Comparison of ENCODE assay signal across 25 cellular contexts in genomic region chr3:179733797-179734196, GRCh38.
DNase-seq lines count a peak whose midpoint lies in the region; ATAC-seq and TF ChIP-seq lines count a peak whose summit lies in the region.
"Had no signal": no experiment of that assay in that cellular context is flagged by ENCODE, and none has a peak within 500 bp of the region (broad histone marks: within the 10 kb centered on the region; RNA-seq: fewer than 3 reads in every experiment).

No MANE protein-coding gene starts in this region.

- H3K9ac ChIP-seq in HCT116 (ENCODE audit: low read length) = no peak overlapping the region

- DNase-seq in Right ventricle myocardium superior (no peak), right atrium auricular region (ENCODE audit: low spot score) (no peak), HCT116 (ENCODE audit: low read depth, low spot score) (no peak), chondrocyte (ENCODE audit: low spot score) (no peak), putamen (ENCODE audit: low spot score) (peak; percentile 60), upper lobe of right lung (no peak)
- DNase-seq in activated naive CD4-positive, alpha-beta T cell treated with anti-CD3 and anti-CD28 coated beads, Interleukin-2, amount 10 ng/mL, durations not matched to agents 7 days and 5 days = no peak
- no peak for DNase-seq in stimulated activated CD4-positive, alpha-beta T cell treated with anti-CD3 and anti-CD28 coated beads, Interleukin-2, amount 100 ng/mL, for 48 hours
- DNase-seq: 8988T; BE2C; CD8-positive, alpha-beta memory T cell; DMS 273 treated with DMSO at 0.1 percent for 48 hours; DMS79 treated with DMSO at 0.1 percent for 48 hours; GOT3; Karpas-422; NCI-H1092; NCI-H1417 treated with DMSO at 0.1 percent for 48 hours; NCI-H1694 treated with DMSO at 0.1 percent for 48 hours; NCI-H2081; NCI-H2227 treated with DMSO at 0.1 percent for 48 hours; NCI-H526 treated with DMSO at 0.1 percent for 48 hours; SIG-M5 had no signal

- H3K9me3 Mint-ChIP-seq in chondrocyte (ENCODE audit: low read depth) = no peaks in the 10 kb centered on the region
- no peaks in the 10 kb centered on the region for H3K9me3 Mint-ChIP-seq in activated naive CD4-positive, alpha-beta T cell treated with anti-CD3 and anti-CD28 coated beads, Interleukin-2, amount 10 ng/mL, durations not matched to agents 7 days and 5 days
- H3K9me3 Mint-ChIP-seq: CD14-positive monocyte; CD8-positive, alpha-beta memory T cell had no signal

- no peak for TF ChIP-seq RAD21 in HCT116 (IDR thresholded peaks at IDR 0.05; ENCODE audit: low read depth)

- no peak for TF ChIP-seq POLR2A in HCT116 (IDR thresholded peaks at IDR 0.05; ENCODE audit: borderline replicate concordance, extremely low read depth, insufficient read depth, insufficient read length)

- H3K36me3 Mint-ChIP-seq in chondrocyte (ENCODE audit: low read depth) = peaks cover 14% of the 10 kb centered on the region
- peaks cover 5% of the 10 kb centered on the region for H3K36me3 Mint-ChIP-seq in activated naive CD4-positive, alpha-beta T cell treated with anti-CD3 and anti-CD28 coated beads, Interleukin-2, amount 10 ng/mL, durations not matched to agents 7 days and 5 days

- H3K9me2 ChIP-seq in HCT116 (ENCODE audit: insufficient read depth) = no peaks in the 10 kb centered on the region

- H3K27me3 Mint-ChIP-seq in chondrocyte (ENCODE audit: low read depth) = no peaks in the 10 kb centered on the region
- H3K27me3 Mint-ChIP-seq in activated naive CD4-positive, alpha-beta T cell treated with anti-CD3 and anti-CD28 coated beads, Interleukin-2, amount 10 ng/mL, durations not matched to agents 7 days and 5 days = no peaks in the 10 kb centered on the region

- H3K27ac Mint-ChIP-seq in chondrocyte (ENCODE audit: unreplicated experiment) = peak overlapping the region; percentile 15
- H3K27ac Mint-ChIP-seq in activated naive CD4-positive, alpha-beta T cell treated with anti-CD3 and anti-CD28 coated beads, Interleukin-2, amount 10 ng/mL, durations not matched to agents 7 days and 5 days = no peak overlapping the region

- peak overlapping the region in 1 of 2 donors; percentile 72 for H3K27ac ChIP-seq in right atrium auricular region
- H3K27ac ChIP-seq in HCT116 (ENCODE audit: low read depth, low read length) = no peak overlapping the region
- no peak overlapping the region for H3K27ac ChIP-seq in upper lobe of right lung
- H3K27ac ChIP-seq: RWPE1 had no signal

- ATAC-seq in Right ventricle myocardium superior (ENCODE audit: poor library complexity) (peak; percentile 28), HCT116 (no peak), upper lobe of right lung (no peak)

- 0 out of 2 replicates have a peak overlapping the region, but pooled peaks have one; percentile 11 for H3K4me2 ChIP-seq in HCT116 (ENCODE audit: low read length)

- H3K4me1 ChIP-seq in right atrium auricular region (peaks cover 0 to 25% of the 10 kb centered on the region in 2 donors), HCT116 (ENCODE audit: control insufficient read depth in 1 of 2, insufficient read depth in 2 of 2, low read length in 2 of 2) (peaks cover 9 to 28% of the 10 kb centered on the region in 2 experiments), upper lobe of right lung (peaks cover 8% of the 10 kb centered on the region)
- H3K4me1 ChIP-seq: BE2C, HAP-1 had no signal

- no TSS peak for BruUV-seq in HCT116 (replicated peaks; lab: Mats Ljungman, UMichigan)

- no peaks in the 10 kb centered on the region for H3K79me2 ChIP-seq in HCT116 (ENCODE audit: insufficient read depth, low read length)

- H4K20me1 ChIP-seq in HCT116 (ENCODE audit: insufficient read depth) = no peaks in the 10 kb centered on the region

- CTCF ChIA-PET in HCT116 (lab: Charles Lee) = no interaction called here
- CTCF ChIA-PET in activated naive CD4-positive, alpha-beta T cell treated with anti-CD3 and anti-CD28 coated beads, Interleukin-2, amount 10 ng/mL, durations not matched to agents 7 days and 5 days (lab: Charles Lee) = no interaction called here

- H3K27me3 ChIP-seq in right atrium auricular region (no peaks in the 10 kb centered on the region), HCT116 (ENCODE audit: insufficient read depth, low read length) (no peaks in the 10 kb centered on the region), upper lobe of right lung (no peaks in the 10 kb centered on the region)
- H3K27me3 ChIP-seq: BE2C had no signal

- POLR2A ChIA-PET in HCT116 (lab: Charles Lee) = no interaction called here

- RAD21 ChIA-PET in HCT116 (lab: Charles Lee; ENCODE audit: low non-redundant PET in 1 of 2, low total read pairs in 2 of 2, uncharacterized antibody in 2 of 2, unreplicated experiment in 2 of 2) = no interaction called here

- peaks cover 18% of the 10 kb centered on the region for H3K4me1 Mint-ChIP-seq in chondrocyte (ENCODE audit: low read depth)
- no peaks in the 10 kb centered on the region for H3K4me1 Mint-ChIP-seq in activated naive CD4-positive, alpha-beta T cell treated with anti-CD3 and anti-CD28 coated beads, Interleukin-2, amount 10 ng/mL, durations not matched to agents 7 days and 5 days
- H3K4me1 Mint-ChIP-seq: CD14-positive monocyte; CD8-positive, alpha-beta memory T cell had no signal

- H3K4me3 ChIP-seq in right atrium auricular region = no peak overlapping the region
- no peak overlapping the region for H3K4me3 ChIP-seq in HCT116 (replicated peaks in 1 of 2; ENCODE audit: low read depth in 1 of 2, low read length in 2 of 2)
- H3K4me3 ChIP-seq in upper lobe of right lung = no peak overlapping the region
- H3K4me3 ChIP-seq: HAP-1 had no signal

- no peak for TF ChIP-seq CTCF in right atrium auricular region (IDR thresholded peaks at IDR 0.05)
- no peak for TF ChIP-seq CTCF in HCT116 (IDR thresholded peaks at IDR 0.05 in 2 of 3, conservative IDR thresholded peaks at IDR 0.05 in 1 of 3; ENCODE audit: borderline replicate concordance in 1 of 3, insufficient read depth in 1 of 3, low read depth in 2 of 3, low read length in 2 of 3)
- no peak for TF ChIP-seq CTCF in chondrocyte (IDR thresholded peaks at IDR 0.05)
- TF ChIP-seq CTCF in upper lobe of right lung (IDR thresholded peaks at IDR 0.05) = no peak

- H3K9me3 ChIP-seq in right atrium auricular region (no peaks in the 10 kb centered on the region), HCT116 (ENCODE audit: control insufficient read depth in 1 of 2, insufficient read depth in 1 of 2, low read depth in 1 of 2, low read length in 2 of 2) (no peaks in the 10 kb centered on the region), upper lobe of right lung (no peaks in the 10 kb centered on the region)
- H3K9me3 ChIP-seq: BE2C, HAP-1 had no signal

- H3K36me3 ChIP-seq in right atrium auricular region = peaks cover 22% of the 10 kb centered on the region
- H3K36me3 ChIP-seq in HCT116 (ENCODE audit: control insufficient read depth in 1 of 2, insufficient read depth in 2 of 2, low read length in 2 of 2) = peaks cover 0 to 8% of the 10 kb centered on the region in 2 experiments; a peak in 2 of 4 replicates
- peaks cover 12% of the 10 kb centered on the region for H3K36me3 ChIP-seq in upper lobe of right lung

- no peak overlapping the region for H2AFZ ChIP-seq in HCT116 (ENCODE audit: low read depth, low read length, poor library complexity, severe bottlenecking)

- intact Hi-C loops in Right ventricle myocardium superior (cut with DNase I) = no loop called here
- intact Hi-C loops in HCT116 (cut with micrococcal nuclease) = no loop called here
- intact Hi-C loops in upper lobe of right lung (cut with DNase I) = no loop called here

- H3K4me3 Mint-ChIP-seq in chondrocyte (ENCODE audit: unreplicated experiment) = no peak overlapping the region
- no peak overlapping the region for H3K4me3 Mint-ChIP-seq in activated naive CD4-positive, alpha-beta T cell treated with anti-CD3 and anti-CD28 coated beads, Interleukin-2, amount 10 ng/mL, durations not matched to agents 7 days and 5 days
- H3K4me3 Mint-ChIP-seq: CD14-positive monocyte; CD8-positive, alpha-beta memory T cell had no signal

TF ChIP-seq in HCT116, 20 proteins besides CTCF, POLR2A, EP300 and RAD21:
- TF ChIP-seq ZFX (IDR thresholded peaks at IDR 0.05) = no peak
- TF ChIP-seq ZNF274 (IDR thresholded peaks at IDR 0.05; ENCODE audit: low read depth, low read length) = no peak
- no peak for TF ChIP-seq SIN3A (IDR thresholded peaks at IDR 0.05; ENCODE audit: low read depth)
- no peak for TF ChIP-seq CEBPB (IDR thresholded peaks at IDR 0.05; ENCODE audit: low read depth)
- TF ChIP-seq EZH2 (IDR thresholded peaks at IDR 0.05) = no peak
- no peak for TF ChIP-seq YY1 (IDR thresholded peaks at IDR 0.05; ENCODE audit: extremely low read depth, insufficient replicate concordance, low read depth, low read length)
